In genomic region chr1:160567858-160568682, GRCh38 we compare ENCODE assay signal across 8 cellular contexts. TPM values are rescaled to one million over a fixed set of nuclear protein-coding genes. Genes with fewer than 3 reads are reported as not detected.
A peak's percentile ranks its signal among the peaks of the same experiment; 100 is the strongest.
DNase-seq lines count a peak whose midpoint lies in the region; ATAC-seq and TF ChIP-seq lines count a peak whose summit lies in the region.

No MANE protein-coding gene starts in this region.

- 61 to 62% methylated on average over 8 of the region's 8 CpGs for WGBS in heart right ventricle, 2 donors

- intact Hi-C loops in heart right ventricle (cut with DNase I), result no loop called here
- intact Hi-C loops in ascending aorta (cut with DNase I), result no loop called here

- H3K36me3 Mint-ChIP-seq in activated T-helper 17 cell treated with anti-CD3 and anti-CD28 coated beads, Interleukin-2, amount 50 U/mL, for 72 hours (ENCODE audit: low read depth), result peaks cover 39% of the 10 kb centered on the region

- peak; percentile 93 for ATAC-seq in activated T-helper 17 cell treated with anti-CD3 and anti-CD28 coated beads, Interleukin-2, amount 50 U/mL, for 72 hours (replicated peaks)
- no peak for ATAC-seq in heart right ventricle
- ATAC-seq in HG03280 (IDR thresholded peaks at IDR 0.05; ENCODE audit: unreplicated experiment), result no peak

- H3K27me3 ChIP-seq in heart right ventricle, result no peaks in the 10 kb centered on the region
- H3K27me3 ChIP-seq in ascending aorta, result no peaks in the 10 kb centered on the region

- H3K27ac ChIP-seq in heart right ventricle (peak overlapping the region in 1 of 10 donors; percentile 82), ascending aorta (no peak overlapping the region)

- peaks cover 70% of the 10 kb centered on the region for H3K4me1 Mint-ChIP-seq in activated T-helper 17 cell treated with anti-CD3 and anti-CD28 coated beads, Interleukin-2, amount 50 U/mL, for 72 hours

- H3K9me3 ChIP-seq in heart right ventricle (peaks cover 0 to 8% (median under 1%) of the 10 kb centered on the region in 11 donors), ascending aorta (no peaks in the 10 kb centered on the region)

- no peaks in the 10 kb centered on the region for H3K27me3 Mint-ChIP-seq in activated T-helper 17 cell treated with anti-CD3 and anti-CD28 coated beads, Interleukin-2, amount 50 U/mL, for 72 hours

- DNase-seq in GDM1 (lab: John Stamatoyannopoulos, UW) (peak; percentile 57), T follicular helper cell (ENCODE audit: low read depth) (peak; percentile 55), heart right ventricle (no peak), NCI-H526 treated with DMSO at 0.1 percent for 48 hours (lab: John Stamatoyannopoulos, UW) (no peak), ascending aorta (ENCODE audit: low spot score in 2 of 2) (no peak)
- DNase-seq in stimulated activated CD4-positive, alpha-beta T cell treated with anti-CD3 and anti-CD28 coated beads, Interleukin-1b, Interleukin-23, amount 100 ng/mL, for 24 hours (ENCODE audit: low read depth in 4 of 4, low spot score in 1 of 4), result peak in 3 of 4 experiments; percentile 36 to 61 (median 42)

- no peak overlapping the region for H3K4me3 ChIP-seq in heart right ventricle
- no peak overlapping the region for H3K4me3 ChIP-seq in ascending aorta

- H3K4me1 ChIP-seq in heart right ventricle (peaks cover 0 to 92% (median 0%) of the 10 kb centered on the region in 9 donors), ascending aorta (no peaks in the 10 kb centered on the region)

- peak overlapping the region; percentile 73 for H3K4me3 Mint-ChIP-seq in activated T-helper 17 cell treated with anti-CD3 and anti-CD28 coated beads, Interleukin-2, amount 50 U/mL, for 72 hours

- peaks cover 8% of the 10 kb centered on the region for H3K9me3 Mint-ChIP-seq in activated T-helper 17 cell treated with anti-CD3 and anti-CD28 coated beads, Interleukin-2, amount 50 U/mL, for 72 hours

- TF ChIP-seq CTCF in heart right ventricle (IDR thresholded peaks at IDR 0.05) (no peak), ascending aorta (IDR thresholded peaks at IDR 0.05) (no peak)

- peaks cover 0 to 16% (median 0%) of the 10 kb centered on the region in 9 donors for H3K36me3 ChIP-seq in heart right ventricle
- no peaks in the 10 kb centered on the region for H3K36me3 ChIP-seq in ascending aorta

- peak overlapping the region; percentile 78 for H3K27ac Mint-ChIP-seq in activated T-helper 17 cell treated with anti-CD3 and anti-CD28 coated beads, Interleukin-2, amount 50 U/mL, for 72 hours

RNA-seq across cellular contexts. Expression of gene CD84, which starts 11.2 kb away (rescaled TPM):
- total RNA-seq in activated T-helper 17 cell treated with anti-CD3 and anti-CD28 coated beads, Interleukin-2, amount 50 U/mL, for 72 hours, result 10 to 100 TPM; 15.7 to 37.3 TPM
- total RNA-seq in heart right ventricle, result 10 to 100 TPM in 1 of 10 donors, 1 to 10 TPM in 8, under 1 TPM in 1; 0.76 to 11.8 (median 2.1) TPM
- under 1 TPM; 0.25 to 0.73 TPM for polyA plus RNA-seq in heart right ventricle
- 1.1 TPM for total RNA-seq in ascending aorta

RNA-seq across cellular contexts. Expression of gene SLAMF6, which starts 45.0 kb away (rescaled TPM):
- total RNA-seq in activated T-helper 17 cell treated with anti-CD3 and anti-CD28 coated beads, Interleukin-2, amount 50 U/mL, for 72 hours, result 10 to 100 TPM; 17.4 to 28.6 TPM
- 1 to 10 TPM in 1 of 10 donors, under 1 TPM in 6, not detected in 3; 0.10 to 2.7 (median 0.33) TPM for total RNA-seq in heart right ventricle
- polyA plus RNA-seq in heart right ventricle, result under 1 TPM; 0.20 to 0.66 TPM
- not detected for total RNA-seq in ascending aorta

Comparison
In these comparisons a context has a peak if more than half of its experiments do, and no peak if none do; other contexts are left out.
1. DNase-seq: peak in GDM1 (single experiment), T follicular helper cell (single experiment) and stimulated activated CD4-positive, alpha-beta T cell treated with anti-CD3 and anti-CD28 coated beads, Interleukin-1b, Interleukin-23, amount 100 ng/mL, for 24 hours (3 of 4); none in heart right ventricle (0 of 2), NCI-H526 treated with DMSO at 0.1 percent for 48 hours (single experiment) and ascending aorta (0 of 2).
2. RNA of gene SLAMF6, which starts 45.0 kb away (total RNA-seq): 17.4 to 28.6 TPM in activated T-helper 17 cell treated with anti-CD3 and anti-CD28 coated beads, Interleukin-2, amount 50 U/mL, for 72 hours; 0.10 to 2.7 TPM in heart right ventricle and not detected in ascending aorta (single experiment); every median in the first group is over 4 times any median in the second.